In the genomic region with DNA sequence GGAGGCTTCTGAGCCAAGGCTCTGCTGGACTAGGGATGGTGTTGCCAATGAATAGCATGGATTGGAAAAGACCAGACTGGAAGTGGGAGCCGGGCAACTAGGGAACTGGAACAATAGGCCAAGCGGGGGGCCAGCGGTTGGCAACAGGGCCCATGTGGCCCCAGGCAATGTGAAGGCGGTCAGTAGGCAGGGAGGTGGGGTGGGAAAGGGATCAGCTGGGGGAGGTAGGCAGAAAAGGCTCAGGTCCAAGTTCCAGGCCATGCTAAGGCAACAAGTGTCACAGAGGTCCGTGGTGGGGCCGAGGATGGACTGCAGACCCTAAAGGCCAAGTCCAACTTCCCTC, we compare ENCODE assay signal across 1 cellular context.
TF ChIP-seq lines count a peak whose summit lies in the region.

No MANE protein-coding gene starts in this region.

TF ChIP-seq in K562, 482 proteins besides CTCF, POLR2A, EP300 and RAD21 (continues in another document):
- TF ChIP-seq MYNN (IDR thresholded peaks at IDR 0.05) (0 out of 2 replicates have a peak, but pooled peaks have one; percentile 42), MYNN (CRISPR knock-in tag; IDR thresholded peaks at IDR 0.05) (no peak), TAL1 (IDR thresholded peaks at IDR 0.05) (no peak), CHD1 (IDR thresholded peaks at IDR 0.05; ENCODE audit: low read length) (peak; percentile 26), MEF2A (IDR thresholded peaks at IDR 0.05; ENCODE audit: control insufficient read depth, low read depth, low read length) (0 out of 2 replicates have a peak, but pooled peaks have one; percentile 5), ELK1 (CRISPR knock-in tag; IDR thresholded peaks at IDR 0.05) (no peak), ZNF133 (CRISPR knock-in tag; IDR thresholded peaks at IDR 0.05) (0 out of 2 replicates have a peak, but pooled peaks have one; percentile 20), POLR2G (IDR thresholded peaks at IDR 0.05; ENCODE audit: low read depth, low read length) (0 out of 2 replicates have a peak, but pooled peaks have one; percentile 7), NCOA2 (IDR thresholded peaks at IDR 0.05; ENCODE audit: partially characterized antibody in 2 of 2) (no peak), POLR2AphosphoS2 (IDR thresholded peaks at IDR 0.05; ENCODE audit: low read length) (no peak), ZBTB26 (CRISPR knock-in tag; IDR thresholded peaks at IDR 0.05) (0 out of 2 replicates have a peak, but pooled peaks have one; percentile 41), KDM1A (IDR thresholded peaks at IDR 0.05) (peak in 1 of 2 experiments; percentile 4; a peak in 1 of 4 replicates), ZNF561 (CRISPR knock-in tag; conservative IDR thresholded peaks at IDR 0.05) (0 out of 2 replicates have a peak, but pooled peaks have one; percentile 42), ZFX (CRISPR knock-in tag; IDR thresholded peaks at IDR 0.05) (peak; percentile 47), JUN (IDR thresholded peaks at IDR 0.05; ENCODE audit: borderline replicate concordance, low read depth, low read length) (0 out of 2 replicates have a peak, but pooled peaks have one; percentile 0), JUN (CRISPR knock-in tag; IDR thresholded peaks at IDR 0.05; ENCODE audit: borderline replicate concordance) (no peak), PHF8 (IDR thresholded peaks at IDR 0.05; ENCODE audit: borderline replicate concordance, low read length) (peak; percentile 22; the same call in 1 of the 2 replicates), HOMEZ (CRISPR knock-in tag; IDR thresholded peaks at IDR 0.05) (no peak), POLR2B (IDR thresholded peaks at IDR 0.05; ENCODE audit: low read depth, partially characterized antibody) (no peak), ZNF609 (CRISPR knock-in tag; IDR thresholded peaks at IDR 0.05; ENCODE audit: borderline replicate concordance) (peak; percentile 66; the same call in 1 of the 2 replicates), ELF2 (CRISPR knock-in tag; IDR thresholded peaks at IDR 0.05) (0 out of 2 replicates have a peak, but pooled peaks have one; percentile 26)
- TF ChIP-seq, protein P1, sequence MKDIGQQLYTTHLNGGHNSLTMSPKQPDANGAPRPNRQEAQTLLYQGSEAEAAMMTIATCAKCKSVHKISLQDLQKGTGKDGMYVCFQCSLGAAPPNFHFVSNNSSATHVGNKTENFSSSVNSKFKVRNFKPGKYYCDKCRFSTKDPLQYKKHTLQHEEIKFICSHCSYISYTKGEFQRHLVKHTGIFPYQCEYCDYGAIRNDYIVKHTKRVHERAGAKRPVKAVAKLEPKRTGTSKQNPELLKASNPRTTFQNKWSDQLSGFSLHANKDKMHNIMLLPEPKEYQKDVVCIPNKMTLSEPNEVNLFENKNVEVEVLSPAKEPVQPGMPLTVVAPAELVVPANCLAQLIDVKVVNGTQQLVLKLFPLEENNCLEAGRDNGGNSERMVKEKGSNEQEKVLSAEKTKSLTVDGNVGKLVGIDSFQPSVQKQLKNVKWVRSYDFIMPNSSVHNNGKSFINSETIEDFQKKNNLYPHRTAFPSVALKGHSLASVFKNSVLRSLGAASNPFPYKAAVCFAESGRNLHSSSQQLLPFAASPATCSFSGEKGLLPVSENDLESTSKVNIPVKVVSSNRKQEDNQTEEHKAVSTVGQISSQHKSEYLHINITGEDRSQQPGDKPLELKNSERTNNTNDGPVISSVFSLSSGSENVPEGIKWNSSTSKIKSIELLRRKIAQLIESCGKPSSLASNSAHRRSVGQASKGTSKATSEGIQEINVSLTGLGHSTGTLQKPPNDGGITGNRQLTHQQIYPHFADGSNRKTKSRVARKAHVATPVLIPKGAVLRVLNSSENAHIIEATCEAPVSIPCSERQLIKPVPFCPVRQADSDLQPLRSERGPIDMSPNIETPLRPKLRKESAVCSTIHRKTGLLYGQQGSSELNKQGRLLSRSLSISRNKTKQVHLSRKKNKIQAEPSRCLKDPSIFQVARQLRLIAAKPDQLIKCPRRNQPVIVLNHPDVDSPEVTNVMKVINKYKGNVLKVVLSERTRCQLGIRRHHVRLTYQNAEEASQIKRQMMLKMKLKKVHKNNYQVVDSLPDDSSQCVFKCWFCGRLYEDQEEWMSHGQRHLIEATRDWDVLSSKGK (CRISPR knock-in tag; IDR thresholded peaks at IDR 0.05), result no peak
- TF ChIP-seq, protein P2, sequence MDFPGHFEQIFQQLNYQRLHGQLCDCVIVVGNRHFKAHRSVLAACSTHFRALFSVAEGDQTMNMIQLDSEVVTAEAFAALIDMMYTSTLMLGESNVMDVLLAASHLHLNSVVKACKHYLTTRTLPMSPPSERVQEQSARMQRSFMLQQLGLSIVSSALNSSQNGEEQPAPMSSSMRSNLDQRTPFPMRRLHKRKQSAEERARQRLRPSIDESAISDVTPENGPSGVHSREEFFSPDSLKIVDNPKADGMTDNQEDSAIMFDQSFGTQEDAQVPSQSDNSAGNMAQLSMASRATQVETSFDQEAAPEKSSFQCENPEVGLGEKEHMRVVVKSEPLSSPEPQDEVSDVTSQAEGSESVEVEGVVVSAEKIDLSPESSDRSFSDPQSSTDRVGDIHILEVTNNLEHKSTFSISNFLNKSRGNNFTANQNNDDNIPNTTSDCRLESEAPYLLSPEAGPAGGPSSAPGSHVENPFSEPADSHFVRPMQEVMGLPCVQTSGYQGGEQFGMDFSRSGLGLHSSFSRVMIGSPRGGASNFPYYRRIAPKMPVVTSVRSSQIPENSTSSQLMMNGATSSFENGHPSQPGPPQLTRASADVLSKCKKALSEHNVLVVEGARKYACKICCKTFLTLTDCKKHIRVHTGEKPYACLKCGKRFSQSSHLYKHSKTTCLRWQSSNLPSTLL (IDR thresholded peaks at IDR 0.05), result no peak
- TF ChIP-seq, protein P3, sequence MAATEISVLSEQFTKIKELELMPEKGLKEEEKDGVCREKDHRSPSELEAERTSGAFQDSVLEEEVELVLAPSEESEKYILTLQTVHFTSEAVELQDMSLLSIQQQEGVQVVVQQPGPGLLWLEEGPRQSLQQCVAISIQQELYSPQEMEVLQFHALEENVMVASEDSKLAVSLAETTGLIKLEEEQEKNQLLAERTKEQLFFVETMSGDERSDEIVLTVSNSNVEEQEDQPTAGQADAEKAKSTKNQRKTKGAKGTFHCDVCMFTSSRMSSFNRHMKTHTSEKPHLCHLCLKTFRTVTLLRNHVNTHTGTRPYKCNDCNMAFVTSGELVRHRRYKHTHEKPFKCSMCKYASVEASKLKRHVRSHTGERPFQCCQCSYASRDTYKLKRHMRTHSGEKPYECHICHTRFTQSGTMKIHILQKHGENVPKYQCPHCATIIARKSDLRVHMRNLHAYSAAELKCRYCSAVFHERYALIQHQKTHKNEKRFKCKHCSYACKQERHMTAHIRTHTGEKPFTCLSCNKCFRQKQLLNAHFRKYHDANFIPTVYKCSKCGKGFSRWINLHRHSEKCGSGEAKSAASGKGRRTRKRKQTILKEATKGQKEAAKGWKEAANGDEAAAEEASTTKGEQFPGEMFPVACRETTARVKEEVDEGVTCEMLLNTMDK (IDR thresholded peaks at IDR 0.05; ENCODE audit: borderline replicate concordance, insufficient read depth, low read depth, low read length, poor library complexity, severe bottlenecking), result no peak
- TF ChIP-seq, protein P4, sequence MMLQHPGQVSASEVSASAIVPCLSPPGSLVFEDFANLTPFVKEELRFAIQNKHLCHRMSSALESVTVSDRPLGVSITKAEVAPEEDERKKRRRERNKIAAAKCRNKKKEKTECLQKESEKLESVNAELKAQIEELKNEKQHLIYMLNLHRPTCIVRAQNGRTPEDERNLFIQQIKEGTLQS (IDR thresholded peaks at IDR 0.05), result peak; percentile 1
- TF ChIP-seq, protein P4 (CRISPR knock-in tag; conservative IDR thresholded peaks at IDR 0.05), result no peak
